1 cellular context compared by ENCODE assay signal in genomic region chr7:152465118-152465387, GRCh38.
TF ChIP-seq lines count a peak whose summit lies in the region.

No MANE protein-coding gene starts in this region.

TF ChIP-seq in HepG2, 621 proteins besides CTCF, POLR2A, EP300 and RAD21 (continued from another document):
- no peak for TF ChIP-seq ZNF710 (CRISPR knock-in tag; IDR thresholded peaks at IDR 0.05; ENCODE audit: borderline replicate concordance)
- no peak for TF ChIP-seq EHMT2 (IDR thresholded peaks at IDR 0.05; ENCODE audit: borderline replicate concordance, low read depth, low read length)
TF ChIP-seq in HepG2: peak in this region for 1.
